ENCODE assay signal across 8 cellular contexts in the genomic region with DNA sequence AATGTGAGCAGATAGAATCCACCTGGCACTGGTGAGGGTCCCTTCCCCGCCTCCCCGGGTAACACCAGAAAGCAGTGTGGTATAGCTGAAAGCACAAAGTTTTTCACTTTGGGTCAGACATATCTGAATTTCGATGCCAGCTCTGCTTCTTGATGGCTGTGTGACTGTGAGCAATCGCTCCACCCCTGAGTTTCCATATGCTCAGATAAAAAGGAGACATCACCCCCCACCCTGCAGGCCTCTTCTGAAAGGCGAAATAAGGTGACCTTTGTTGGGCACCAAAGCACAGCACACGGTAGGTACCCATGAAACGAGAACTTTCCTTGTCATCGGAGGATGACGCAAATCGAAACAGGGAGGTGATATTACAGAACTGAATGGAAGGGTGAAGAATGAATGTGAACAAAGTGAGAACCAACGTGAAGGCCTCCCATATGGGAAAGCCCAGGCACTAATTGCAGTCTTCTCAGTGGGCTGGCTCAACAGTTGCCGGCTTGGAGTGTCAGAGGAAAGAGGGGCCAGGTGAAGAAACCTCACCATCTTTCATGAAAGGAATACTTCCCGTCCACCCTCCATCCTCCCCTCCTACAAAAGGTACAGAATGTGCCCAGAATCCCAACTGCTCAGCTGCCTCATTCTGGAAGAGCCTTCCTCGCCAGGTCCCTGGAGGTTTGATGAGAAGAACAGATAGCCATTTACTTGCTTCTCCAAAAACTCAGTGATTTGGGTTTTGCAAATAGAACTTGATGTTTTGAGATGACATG.
DNase-seq lines count a peak whose midpoint lies in the region; ATAC-seq and TF ChIP-seq lines count a peak whose summit lies in the region.

No MANE protein-coding gene starts in this region.

- no peaks in the 10 kb centered on the region for H3K4me1 ChIP-seq in uterus

- no peaks in the 10 kb centered on the region for H3K27me3 ChIP-seq in uterus

- H3K4me3 ChIP-seq in uterus, result no peak overlapping the region

- H3K4me1 Mint-ChIP-seq in activated CD4-positive, alpha-beta T cell treated with anti-CD3 and anti-CD28 coated beads, Interleukin-2, amount 10 ng/mL, durations not matched to agents 7 days and 5 days, result peaks cover 90% of the 10 kb centered on the region

- ATAC-seq in GM18868 (IDR thresholded peaks at IDR 0.05; ENCODE audit: unreplicated experiment) (peak; percentile 88), HG02852 (IDR thresholded peaks at IDR 0.05; ENCODE audit: unreplicated experiment) (peak; percentile 70), left lobe of liver (no peak)

- CTCF ChIA-PET in activated CD4-positive, alpha-beta T cell treated with anti-CD3 and anti-CD28 coated beads, Interleukin-2, amount 10 ng/mL, durations not matched to agents 7 days and 5 days (lab: Charles Lee), result interaction anchor here (1.0 to 1.7 kb wide), 5 partner anchors 9 to 687 kb away, joined by 3 to 4 read pairs (median 3); no protein-coding TSS in a partner anchor

- H3K27ac Mint-ChIP-seq in activated CD4-positive, alpha-beta T cell treated with anti-CD3 and anti-CD28 coated beads, Interleukin-2, amount 10 ng/mL, durations not matched to agents 7 days and 5 days, result peak overlapping the region; percentile 87

- no peaks in the 10 kb centered on the region for H3K27me3 Mint-ChIP-seq in activated CD4-positive, alpha-beta T cell treated with anti-CD3 and anti-CD28 coated beads, Interleukin-2, amount 10 ng/mL, durations not matched to agents 7 days and 5 days

- H3K36me3 Mint-ChIP-seq in activated CD4-positive, alpha-beta T cell treated with anti-CD3 and anti-CD28 coated beads, Interleukin-2, amount 10 ng/mL, durations not matched to agents 7 days and 5 days (ENCODE audit: low read depth), result peaks cover 69% of the 10 kb centered on the region

- TF ChIP-seq CTCF in uterus (IDR thresholded peaks at IDR 0.05), result no peak

- H3K4me3 Mint-ChIP-seq in activated CD4-positive, alpha-beta T cell treated with anti-CD3 and anti-CD28 coated beads, Interleukin-2, amount 10 ng/mL, durations not matched to agents 7 days and 5 days, result peak overlapping the region; percentile 56

- no peak overlapping the region for H3K27ac ChIP-seq in uterus

- POLR2A ChIA-PET in activated CD4-positive, alpha-beta T cell treated with anti-CD3 and anti-CD28 coated beads, Interleukin-2, amount 10 ng/mL, durations not matched to agents 7 days and 5 days (lab: Charles Lee), result interaction anchor here (0.7 to 1.0 kb wide), 2 partner anchors 17 to 27 kb away, joined by 3 read pairs; no protein-coding TSS in a partner anchor

- intact Hi-C loops in uterus (cut with DNase I; ENCODE audit: low total_unique reads), result no loop called here

- no peak for TF ChIP-seq POLR2A in uterus (IDR thresholded peaks at IDR 0.05)

- peak; percentile 36 for DNase-seq in activated CD4-positive, alpha-beta T cell treated with anti-CD3 and anti-CD28 coated beads, Interleukin-2, amount 10 ng/mL, durations not matched to agents 7 days and 5 days
- DNase-seq in stimulated activated CD4-positive, alpha-beta T cell treated with anti-CD3 and anti-CD28 coated beads, Interleukin-12 subunit alpha, Interleukin-12 subunit beta, amount 100 ng/mL, for 48 hours (ENCODE audit: low read depth in 2 of 3, low spot score in 1 of 3), result peak; percentile 69 to 82 (median 71)
- DNase-seq in dermis blood vessel endothelial cell, result no peak
- no peak for DNase-seq in NOMO-1 treated with DMSO at 0.1 percent for 48 hours (lab: John Stamatoyannopoulos, UW; ENCODE audit: unreplicated experiment)
- DNase-seq in left lobe of liver (ENCODE audit: low spot score), result no peak
- no peak for DNase-seq in uterus

- H3K9me3 ChIP-seq in uterus, result no peaks in the 10 kb centered on the region

- H3K36me3 ChIP-seq in uterus, result no peaks in the 10 kb centered on the region

- H3K9me3 Mint-ChIP-seq in activated CD4-positive, alpha-beta T cell treated with anti-CD3 and anti-CD28 coated beads, Interleukin-2, amount 10 ng/mL, durations not matched to agents 7 days and 5 days, result peaks cover 12% of the 10 kb centered on the region

Comparison
In these comparisons a context has a peak if more than half of its experiments do, and no peak if none do; other contexts are left out.
1. DNase-seq: peak in activated CD4-positive, alpha-beta T cell treated with anti-CD3 and anti-CD28 coated beads, Interleukin-2, amount 10 ng/mL, durations not matched to agents 7 days and 5 days (single experiment) and stimulated activated CD4-positive, alpha-beta T cell treated with anti-CD3 and anti-CD28 coated beads, Interleukin-12 subunit alpha, Interleukin-12 subunit beta, amount 100 ng/mL, for 48 hours (3 of 3); none in dermis blood vessel endothelial cell (single experiment), NOMO-1 treated with DMSO at 0.1 percent for 48 hours (single experiment), left lobe of liver (single experiment) and uterus (0 of 2).